8 cellular contexts compared by ENCODE assay signal in the genomic region with DNA sequence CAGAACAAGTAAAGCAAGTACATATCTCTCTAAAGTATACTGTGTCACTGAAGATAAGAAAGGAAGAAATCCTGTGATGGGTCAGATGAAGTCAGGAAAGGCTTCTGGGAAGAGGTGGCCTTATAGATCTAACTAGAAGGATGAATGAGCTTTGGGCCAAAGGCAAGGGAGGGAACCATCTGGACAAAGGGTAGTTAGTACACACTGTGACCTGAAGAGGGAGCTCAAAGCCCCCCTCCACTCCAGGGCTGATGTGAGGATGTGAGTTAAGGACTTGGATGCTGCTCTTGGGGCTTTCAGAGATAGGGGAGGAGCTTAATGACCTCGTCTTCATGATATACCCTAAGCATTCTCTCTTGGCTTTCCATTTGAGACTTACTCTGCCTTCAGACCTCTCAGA.
DNase-seq lines count a peak whose midpoint lies in the region; ATAC-seq and TF ChIP-seq lines count a peak whose summit lies in the region.

No MANE protein-coding gene starts in this region.

- H3K27ac Mint-ChIP-seq in endodermal cell, result no peak overlapping the region
- no peak overlapping the region for H3K27ac Mint-ChIP-seq in nephron progenitor cell

- H3K9ac ChIP-seq in endodermal cell (ENCODE audit: extremely low read depth, low read length, poor library complexity, severe bottlenecking), result no peak overlapping the region

- H3K27me3 Mint-ChIP-seq in endodermal cell (ENCODE audit: insufficient read depth) (no peaks in the 10 kb centered on the region), nephron progenitor cell (ENCODE audit: low read depth, poor library complexity) (peaks cover 18% of the 10 kb centered on the region)

- no peak overlapping the region for H3K4me3 Mint-ChIP-seq in endodermal cell
- no peak overlapping the region for H3K4me3 Mint-ChIP-seq in nephron progenitor cell

- no peak for DNase-seq in activated CD4-positive, CD25-positive, alpha-beta regulatory T cell treated with anti-CD3 and anti-CD28 coated beads, Interleukin-2, amount 50 U/mL, for 72 hours
- peak; percentile 84 for DNase-seq in SK-N-DZ (ENCODE audit: low spot score)
- DNase-seq in endodermal cell, result peak; percentile 87
- peak; percentile 41 for DNase-seq in nephron progenitor cell
- no peak for DNase-seq in NCI-H128 (lab: John Stamatoyannopoulos, UW; ENCODE audit: unreplicated experiment)

- no peaks in the 10 kb centered on the region for H3K36me3 Mint-ChIP-seq in endodermal cell (ENCODE audit: low read depth)
- H3K36me3 Mint-ChIP-seq in nephron progenitor cell (ENCODE audit: low read depth), result no peaks in the 10 kb centered on the region

- H3K9me3 Mint-ChIP-seq in endodermal cell (no peaks in the 10 kb centered on the region), nephron progenitor cell (no peaks in the 10 kb centered on the region)

- H3K9me3 ChIP-seq in endodermal cell (ENCODE audit: control insufficient read depth, low read length), result no peaks in the 10 kb centered on the region

- 17 to 20% methylated on average over 1 of the region's 1 CpG for WGBS in endodermal cell (ENCODE audit: insufficient coverage in 1 of 2, insufficient read length in 1 of 2), 2 experiments

- no peaks in the 10 kb centered on the region for H3K36me3 ChIP-seq in endodermal cell (ENCODE audit: control insufficient read depth, insufficient read depth, low read length)

- H3K4me1 Mint-ChIP-seq in endodermal cell (peaks cover 2% of the 10 kb centered on the region), nephron progenitor cell (no peaks in the 10 kb centered on the region)

- peak; percentile 60 to 67 for ATAC-seq in activated CD4-positive, CD25-positive, alpha-beta regulatory T cell treated with anti-CD3 and anti-CD28 coated beads, Interleukin-2, amount 50 U/mL, for 24 hours
- ATAC-seq in HG03571 (IDR thresholded peaks at IDR 0.05; ENCODE audit: unreplicated experiment), result peak; percentile 53
- ATAC-seq in GM21528 (IDR thresholded peaks at IDR 0.05; ENCODE audit: low FRiP score, unreplicated experiment), result no peak

- H3K4me3 ChIP-seq in endodermal cell (ENCODE audit: low read length), result no peak overlapping the region

- no peaks in the 10 kb centered on the region for H3K27me3 ChIP-seq in endodermal cell (ENCODE audit: control insufficient read depth, insufficient read depth, low read length, poor library complexity, severe bottlenecking)

- no peak overlapping the region for H3K27ac ChIP-seq in endodermal cell (ENCODE audit: low read depth, low read length)

- peak; percentile 93 for TF ChIP-seq CTCF in endodermal cell (conservative IDR thresholded peaks at IDR 0.05)
- TF ChIP-seq CTCF in nephron progenitor cell (IDR thresholded peaks at IDR 0.05), result peak; percentile 60

- no peaks in the 10 kb centered on the region for H3K4me1 ChIP-seq in endodermal cell (ENCODE audit: control insufficient read depth, insufficient read depth, low read length)

Comparison
In these comparisons a context has a peak if more than half of its experiments do, and no peak if none do; other contexts are left out.
1. DNase-seq: peak in SK-N-DZ (single experiment), endodermal cell (single experiment) and nephron progenitor cell (single experiment); none in activated CD4-positive, CD25-positive, alpha-beta regulatory T cell treated with anti-CD3 and anti-CD28 coated beads, Interleukin-2, amount 50 U/mL, for 72 hours (single experiment) and NCI-H128 (single experiment).